In genomic region chr2:101734511-101735165, GRCh38 we compare ENCODE assay signal across 14 cellular contexts. TPM values are rescaled to one million over a fixed set of nuclear protein-coding genes. Genes with fewer than 3 reads are reported as not detected.
DNase-seq lines count a peak whose midpoint lies in the region; ATAC-seq and TF ChIP-seq lines count a peak whose summit lies in the region.
"Had no signal": no experiment of that assay in that cellular context is flagged by ENCODE, and none has a peak within 500 bp of the region (broad histone marks: within the 10 kb centered on the region; RNA-seq: fewer than 3 reads in every experiment).

No MANE protein-coding gene starts in this region.

- WGBS in mammary epithelial cell (ENCODE audit: low coverage, missing lambda C conversion rate) = 100% methylated on average over 5 of the region's 8 CpGs

- ATAC-seq in activated naive CD4-positive, alpha-beta T cell treated with anti-CD3 and anti-CD28 coated beads, Interleukin-2, amount 50 U/mL, for 72 hours = no peak
- ATAC-seq in HG02938 (IDR thresholded peaks at IDR 0.05; ENCODE audit: unreplicated experiment) = no peak

- no peaks in the 10 kb centered on the region for H3K27me3 ChIP-seq in mammary epithelial cell (ENCODE audit: insufficient read depth, low read length)
- H3K27me3 ChIP-seq in layer of hippocampus (ENCODE audit: control insufficient read depth, insufficient read depth, low read length) = no peaks in the 10 kb centered on the region
- no peaks in the 10 kb centered on the region for H3K27me3 ChIP-seq in subcutaneous abdominal adipose tissue (ENCODE audit: control insufficient read depth in 5 of 5, insufficient read depth in 4 of 5, low read length in 5 of 5)
- H3K27me3 ChIP-seq: transverse colon had no signal

- no peak overlapping the region for H3K4me3 Mint-ChIP-seq in activated naive CD4-positive, alpha-beta T cell treated with anti-CD3 and anti-CD28 coated beads for 36 hours

- H2AFZ ChIP-seq in mammary epithelial cell (ENCODE audit: low read depth, low read length) = no peak overlapping the region

- H3K4me3 ChIP-seq in mammary epithelial cell (replicated peaks in 1 of 3; ENCODE audit: insufficient read depth in 1 of 3, low read depth in 2 of 3, low read length in 3 of 3) = no peak overlapping the region
- no peak overlapping the region for H3K4me3 ChIP-seq in subcutaneous abdominal adipose tissue (ENCODE audit: low read depth in 1 of 5, low read length in 5 of 5)
- H3K4me3 ChIP-seq: transverse colon had no signal

- H3K27ac ChIP-seq in mammary epithelial cell (ENCODE audit: insufficient read depth, low read depth, low read length) (peak overlapping the region; percentile 93), layer of hippocampus (ENCODE audit: low read depth, low read length) (peak overlapping the region; percentile 90), subcutaneous abdominal adipose tissue (ENCODE audit: low read depth, low read length) (peak overlapping the region; percentile 46)
- H3K27ac ChIP-seq: transverse colon had no signal

- peak overlapping the region; percentile 78 for H3K27ac Mint-ChIP-seq in activated naive CD4-positive, alpha-beta T cell treated with anti-CD3 and anti-CD28 coated beads for 36 hours
- peak overlapping the region in 1 of 2 donors; percentile 88 for H3K27ac Mint-ChIP-seq in activated naive CD4-positive, alpha-beta T cell treated with anti-CD3 and anti-CD28 coated beads, Interleukin-2, amount 50 U/mL, for 72 hours

- peaks cover 94% of the 10 kb centered on the region for H3K4me1 Mint-ChIP-seq in activated naive CD4-positive, alpha-beta T cell treated with anti-CD3 and anti-CD28 coated beads for 36 hours (ENCODE audit: low read depth)

- peaks cover 66% of the 10 kb centered on the region for H3K4me1 ChIP-seq in mammary epithelial cell (ENCODE audit: insufficient read depth, low read length)
- H3K4me1 ChIP-seq in subcutaneous abdominal adipose tissue (ENCODE audit: control insufficient read depth in 5 of 5, insufficient read depth in 5 of 5, low read length in 5 of 5) = peaks cover 5 to 41% (median 34%) of the 10 kb centered on the region in 5 donors

- H4K20me1 ChIP-seq in mammary epithelial cell (ENCODE audit: insufficient read depth, low read length) = no peaks in the 10 kb centered on the region

- H3K9me3 ChIP-seq in mammary epithelial cell (replicated peaks; ENCODE audit: insufficient read depth, low read length) (no peaks in the 10 kb centered on the region), subcutaneous abdominal adipose tissue (ENCODE audit: control insufficient read depth in 5 of 5, low read length in 5 of 5) (no peaks in the 10 kb centered on the region)
- H3K9me3 ChIP-seq: transverse colon had no signal

- no peaks in the 10 kb centered on the region for H3K9me3 Mint-ChIP-seq in activated naive CD4-positive, alpha-beta T cell treated with anti-CD3 and anti-CD28 coated beads for 36 hours
- no peaks in the 10 kb centered on the region for H3K9me3 Mint-ChIP-seq in activated naive CD4-positive, alpha-beta T cell treated with anti-CD3 and anti-CD28 coated beads, Interleukin-2, amount 50 U/mL, for 72 hours

- H3K4me2 ChIP-seq in mammary epithelial cell (ENCODE audit: insufficient read depth, low read depth, low read length) = no peak overlapping the region

- peaks cover 17% of the 10 kb centered on the region for H3K36me3 Mint-ChIP-seq in activated naive CD4-positive, alpha-beta T cell treated with anti-CD3 and anti-CD28 coated beads for 36 hours (ENCODE audit: low read depth)
- no peaks in the 10 kb centered on the region for H3K36me3 Mint-ChIP-seq in activated naive CD4-positive, alpha-beta T cell treated with anti-CD3 and anti-CD28 coated beads, Interleukin-2, amount 50 U/mL, for 72 hours

- no peak for DNase-seq in activated naive CD4-positive, alpha-beta T cell treated with anti-CD3 and anti-CD28 coated beads for 36 hours
- DNase-seq in activated naive CD4-positive, alpha-beta T cell treated with anti-CD3 and anti-CD28 coated beads, Interleukin-2, amount 50 U/mL, for 72 hours (ENCODE audit: low spot score in 2 of 2) = no peak
- no peak for DNase-seq in mammary epithelial cell
- no peak for DNase-seq in DMS79 treated with DMSO at 0.1 percent for 48 hours (lab: John Stamatoyannopoulos, UW)
- DNase-seq in stimulated activated CD8-positive, alpha-beta memory T cell treated with anti-CD3 and anti-CD28 coated beads, Interleukin-4, amount 100 ng/mL, for 48 hours = no peak
- DNase-seq: DMS153, foreskin melanocyte, GOT3, NCI-H146, NCI-H524 treated with DMSO at 0.1 percent for 48 hours, transverse colon had no signal

- in situ Hi-C loops in mammary epithelial cell (cut with MboI; ENCODE audit: low sequenced_read_pairs in 2 of 2) = loop anchor here in 1 of 2 donors (5.0 kb wide), 1 partner anchor 37 kb away; the partner anchor contains the start of gene MAP4K4

- H3K36me3 ChIP-seq in mammary epithelial cell (ENCODE audit: insufficient read depth, low read length) (peaks cover 5% of the 10 kb centered on the region), subcutaneous abdominal adipose tissue (ENCODE audit: control insufficient read depth in 5 of 5, insufficient read depth in 5 of 5, low read length in 5 of 5) (no peaks in the 10 kb centered on the region)
- H3K36me3 ChIP-seq: transverse colon had no signal

- intact Hi-C loops in activated naive CD4-positive, alpha-beta T cell treated with anti-CD3 and anti-CD28 coated beads for 36 hours (cut with micrococcal nuclease) = loop anchor here (10.0 kb wide), 2 partner anchors 630 to 700 kb away; no protein-coding TSS in a partner anchor
- intact Hi-C loops in mammary epithelial cell (cut with micrococcal nuclease) = no loop called here

- TF ChIP-seq CTCF in mammary epithelial cell (conservative IDR thresholded peaks at IDR 0.05 in 1 of 2, IDR thresholded peaks at IDR 0.05 in 1 of 2; ENCODE audit: extremely low read depth in 1 of 2, insufficient read depth in 1 of 2, low read depth in 1 of 2, low read length in 2 of 2) = no peak

- H3K9ac ChIP-seq in mammary epithelial cell (ENCODE audit: insufficient read depth, low read length) (no peak overlapping the region), subcutaneous abdominal adipose tissue (ENCODE audit: low read length in 5 of 5) (no peak overlapping the region)

- H3K27me3 Mint-ChIP-seq in activated naive CD4-positive, alpha-beta T cell treated with anti-CD3 and anti-CD28 coated beads for 36 hours (ENCODE audit: low read depth) = no peaks in the 10 kb centered on the region

- CTCF ChIA-PET in activated naive CD4-positive, alpha-beta T cell treated with anti-CD3 and anti-CD28 coated beads for 36 hours (lab: Charles Lee) = interaction anchor here (0.6 to 1.5 kb wide), 2 partner anchors 9 to 166 kb away, joined by 3 read pairs; no protein-coding TSS in a partner anchor
- CTCF ChIA-PET in mammary epithelial cell (lab: Charles Lee; ENCODE audit: low non-redundant PET) = no interaction called here

- BruUV-seq in mammary epithelial cell (replicated peaks; lab: Mats Ljungman, UMichigan) = no TSS peak

- peaks cover 96% of the 10 kb centered on the region for H3K79me2 ChIP-seq in mammary epithelial cell (ENCODE audit: insufficient read depth, low read length)

- dilution Hi-C loops in mammary epithelial cell (cut with HindIII; ENCODE audit: low sequenced_read_pairs) = no loop called here

RNA-seq across cellular contexts. Expression of gene MAP4K4, which starts 37.1 kb away (rescaled TPM):
- 100 to 1,000 TPM; 126 to 131 TPM for total RNA-seq in activated naive CD4-positive, alpha-beta T cell treated with anti-CD3 and anti-CD28 coated beads for 36 hours
- total RNA-seq in activated naive CD4-positive, alpha-beta T cell treated with anti-CD3 and anti-CD28 coated beads, Interleukin-2, amount 50 U/mL, for 72 hours = 10 to 100 TPM; 82.9 to 94.3 TPM
- 100 to 1,000 TPM in 1 of 2 donors, 10 to 100 TPM in 1; 65.2 to 212 TPM for total RNA-seq in mammary epithelial cell
- 119 TPM for polyA plus RNA-seq in mammary epithelial cell
- 294 TPM for polyA minus RNA-seq in mammary epithelial cell
